Comparison of ENCODE assay signal across 8 cellular contexts in genomic region chr1:147890177-147890790, GRCh38. TPM values are rescaled to one million over a fixed set of nuclear protein-coding genes. Genes with fewer than 3 reads are reported as not detected.
DNase-seq lines count a peak whose midpoint lies in the region; ATAC-seq lines count a peak whose summit lies in the region.

No MANE protein-coding gene starts in this region.

- H2BK5ac ChIP-seq in mesenchymal stem cell (ENCODE audit: low read depth, low read length, poor library complexity, severe bottlenecking) = no peak overlapping the region

- H2BK120ac ChIP-seq in mesenchymal stem cell (ENCODE audit: low read depth, low read length) = no peak overlapping the region

- H3K4me3 Mint-ChIP-seq in activated CD4-positive, alpha-beta T cell treated with anti-CD3 and anti-CD28 coated beads, Interleukin-2, amount 10 ng/mL, durations not matched to agents 24 days and 14 days = no peak overlapping the region

- peaks cover 14% of the 10 kb centered on the region for H3K27me3 Mint-ChIP-seq in activated CD4-positive, alpha-beta T cell treated with anti-CD3 and anti-CD28 coated beads, Interleukin-2, amount 10 ng/mL, durations not matched to agents 24 days and 14 days

- H3K27me3 ChIP-seq in H7 (ENCODE audit: control insufficient read depth, insufficient read depth, low read length) (no peaks in the 10 kb centered on the region), mesenchymal stem cell (ENCODE audit: control insufficient read depth in 1 of 2, insufficient read depth in 1 of 2, low read length in 2 of 2) (peaks cover 4 to 19% of the 10 kb centered on the region in 2 experiments)

- ATAC-seq in HG02588 (IDR thresholded peaks at IDR 0.05; ENCODE audit: unreplicated experiment) = no peak

- no peak overlapping the region for H3K27ac ChIP-seq in mesenchymal stem cell (ENCODE audit: low read length, poor library complexity, severe bottlenecking)

- H3K79me1 ChIP-seq in mesenchymal stem cell (replicated peaks; ENCODE audit: low read length, poor library complexity, severe bottlenecking) = no peaks in the 10 kb centered on the region

- H3K9ac ChIP-seq in mesenchymal stem cell (ENCODE audit: low read length) = no peak overlapping the region

- no peak overlapping the region for H4K8ac ChIP-seq in mesenchymal stem cell (ENCODE audit: low read length)

- no peaks in the 10 kb centered on the region for H3K9me3 Mint-ChIP-seq in activated CD4-positive, alpha-beta T cell treated with anti-CD3 and anti-CD28 coated beads, Interleukin-2, amount 10 ng/mL, durations not matched to agents 24 days and 14 days

- H3K4me3 ChIP-seq in H7 (ENCODE audit: insufficient read depth, low read depth, low read length) (no peak overlapping the region), mesenchymal stem cell (ENCODE audit: insufficient read depth in 1 of 2, low read depth in 1 of 2, low read length in 2 of 2) (no peak overlapping the region)

- no peak overlapping the region for H3K14ac ChIP-seq in mesenchymal stem cell (ENCODE audit: low read length in 2 of 2)

- intact Hi-C loops in activated CD4-positive, alpha-beta T cell treated with anti-CD3 and anti-CD28 coated beads, Interleukin-2, amount 10 ng/mL, durations not matched to agents 24 days and 14 days (cut with micrococcal nuclease) = loop anchor here (1.0 to 5.0 kb wide), 2 partner anchors 168 to 248 kb away; no protein-coding TSS in a partner anchor

- no peak overlapping the region for H3K23ac ChIP-seq in mesenchymal stem cell (ENCODE audit: low read length in 2 of 2)

- H3K36me3 Mint-ChIP-seq in activated CD4-positive, alpha-beta T cell treated with anti-CD3 and anti-CD28 coated beads, Interleukin-2, amount 10 ng/mL, durations not matched to agents 24 days and 14 days (ENCODE audit: low read depth) = no peaks in the 10 kb centered on the region

- no peak overlapping the region for H2BK12ac ChIP-seq in mesenchymal stem cell (ENCODE audit: low read length in 2 of 2)

- no peaks in the 10 kb centered on the region for H3K4me1 ChIP-seq in mesenchymal stem cell (ENCODE audit: control insufficient read depth, insufficient read depth, low read depth, low read length)

- no peaks in the 10 kb centered on the region for H3K36me3 ChIP-seq in H7 (replicated peaks; ENCODE audit: control insufficient read depth, insufficient read depth, low read length)
- no peaks in the 10 kb centered on the region for H3K36me3 ChIP-seq in mesenchymal stem cell (ENCODE audit: control insufficient read depth in 1 of 2, insufficient read depth in 2 of 2, low read depth in 1 of 2, low read length in 2 of 2)

- H3K4me2 ChIP-seq in mesenchymal stem cell (ENCODE audit: low read length, poor library complexity, severe bottlenecking) = no peak overlapping the region

- H3K18ac ChIP-seq in mesenchymal stem cell (ENCODE audit: low read depth in 1 of 2, low read length in 2 of 2) = no peak overlapping the region

- H3K4ac ChIP-seq in mesenchymal stem cell (ENCODE audit: low read depth in 1 of 2, low read length in 2 of 2) = no peak overlapping the region

- H2BK15ac ChIP-seq in mesenchymal stem cell (ENCODE audit: low read depth, poor library complexity, severe bottlenecking) = no peak overlapping the region

- H2AFZ ChIP-seq in mesenchymal stem cell (ENCODE audit: low read depth, low read length) = no peak overlapping the region

- DNase-seq in D341Med (ENCODE audit: low spot score) = peak; percentile 89
- peak; percentile 72 for DNase-seq in H7
- DNase-seq in NCI-H460 (ENCODE audit: extremely low read depth, low read depth) = peak; percentile 88
- DNase-seq in activated CD4-positive, alpha-beta T cell treated with anti-CD3 and anti-CD28 coated beads, Interleukin-2, amount 10 ng/mL, durations not matched to agents 24 days and 14 days = peak; percentile 88
- peak; percentile 2 for DNase-seq in effector CD8-positive, alpha-beta T cell (lab: John Stamatoyannopoulos, UW)
- DNase-seq in mesenchymal stem cell = peak; percentile 59
- DNase-seq in stimulated activated CD8-positive, alpha-beta memory T cell treated with anti-CD3 and anti-CD28 coated beads, Interleukin-7, amount 100 ng/mL, for 48 hours (ENCODE audit: extremely low read depth in 1 of 2, low read depth in 1 of 2) = peak; percentile 21 to 48

- no peak overlapping the region for H3K27ac Mint-ChIP-seq in activated CD4-positive, alpha-beta T cell treated with anti-CD3 and anti-CD28 coated beads, Interleukin-2, amount 10 ng/mL, durations not matched to agents 24 days and 14 days

- H2AK5ac ChIP-seq in mesenchymal stem cell (ENCODE audit: low read length, severe bottlenecking) = no peak overlapping the region

- H3K9me3 ChIP-seq in mesenchymal stem cell (ENCODE audit: control insufficient read depth, low read length) = no peaks in the 10 kb centered on the region

- H4K91ac ChIP-seq in mesenchymal stem cell (ENCODE audit: low read length) = no peak overlapping the region

- H3K4me1 Mint-ChIP-seq in activated CD4-positive, alpha-beta T cell treated with anti-CD3 and anti-CD28 coated beads, Interleukin-2, amount 10 ng/mL, durations not matched to agents 24 days and 14 days = peaks cover 4% of the 10 kb centered on the region

- whole genome bisulfite sequencing in mesenchymal stem cell = 6% methylated on average over 12 of the region's 12 CpGs

RNA-seq across cellular contexts. Expression of gene GJA8, which starts 12.3 kb away (rescaled TPM):
- not detected in 2 replicates for total RNA-seq in H7 (2014; rRNA removed; shearing (Covaris generic))
- total RNA-seq in NCI-H460 (2014; rRNA removed; shearing (Covaris generic)) = not detected in 2 replicates
- polyA plus RNA-seq in NCI-H460 (2014; cell fraction: nucleus; rRNA removed) = not detected in 2 replicates
- not detected in 2 replicates for total RNA-seq in activated CD4-positive, alpha-beta T cell treated with anti-CD3 and anti-CD28 coated beads, Interleukin-2, amount 10 ng/mL, durations not matched to agents 24 days and 14 days
- not detected for polyA plus RNA-seq in mesenchymal stem cell (2013, experiment 1 of 2)
- polyA plus RNA-seq in mesenchymal stem cell (2013, experiment 2 of 2) = not detected

RNA-seq across cellular contexts. Expression of gene GPR89B, which starts 37.9 kb away (rescaled TPM):
- total RNA-seq in H7 (2014; rRNA removed; shearing (Covaris generic)) = 16.8 and 26.1 TPM in 2 replicates
- total RNA-seq in NCI-H460 (2014; rRNA removed; shearing (Covaris generic)) = 27.0 and 29.1 TPM in 2 replicates
- 49.6 and 62.3 TPM in 2 replicates for polyA plus RNA-seq in NCI-H460 (2014; cell fraction: nucleus; rRNA removed)
- 16.8 and 17.2 TPM in 2 replicates for total RNA-seq in activated CD4-positive, alpha-beta T cell treated with anti-CD3 and anti-CD28 coated beads, Interleukin-2, amount 10 ng/mL, durations not matched to agents 24 days and 14 days
- polyA plus RNA-seq in mesenchymal stem cell (2013, experiment 1 of 2) = 10.9 TPM
- 13.7 TPM for polyA plus RNA-seq in mesenchymal stem cell (2013, experiment 2 of 2)

Comparison
In these comparisons a context has a peak if more than half of its experiments do, and no peak if none do; other contexts are left out.
1. DNase-seq: peak in every context shown above with its lines; median percentile 89 in D341Med; 88 in NCI-H460; 88 in activated CD4-positive, alpha-beta T cell treated with anti-CD3 and anti-CD28 coated beads, Interleukin-2, amount 10 ng/mL, durations not matched to agents 24 days and 14 days; 72 in H7; 59 in mesenchymal stem cell; 34 in stimulated activated CD8-positive, alpha-beta memory T cell treated with anti-CD3 and anti-CD28 coated beads, Interleukin-7, amount 100 ng/mL, for 48 hours; 2 in effector CD8-positive, alpha-beta T cell.